1 cellular context compared by ENCODE assay signal in the genomic region with DNA sequence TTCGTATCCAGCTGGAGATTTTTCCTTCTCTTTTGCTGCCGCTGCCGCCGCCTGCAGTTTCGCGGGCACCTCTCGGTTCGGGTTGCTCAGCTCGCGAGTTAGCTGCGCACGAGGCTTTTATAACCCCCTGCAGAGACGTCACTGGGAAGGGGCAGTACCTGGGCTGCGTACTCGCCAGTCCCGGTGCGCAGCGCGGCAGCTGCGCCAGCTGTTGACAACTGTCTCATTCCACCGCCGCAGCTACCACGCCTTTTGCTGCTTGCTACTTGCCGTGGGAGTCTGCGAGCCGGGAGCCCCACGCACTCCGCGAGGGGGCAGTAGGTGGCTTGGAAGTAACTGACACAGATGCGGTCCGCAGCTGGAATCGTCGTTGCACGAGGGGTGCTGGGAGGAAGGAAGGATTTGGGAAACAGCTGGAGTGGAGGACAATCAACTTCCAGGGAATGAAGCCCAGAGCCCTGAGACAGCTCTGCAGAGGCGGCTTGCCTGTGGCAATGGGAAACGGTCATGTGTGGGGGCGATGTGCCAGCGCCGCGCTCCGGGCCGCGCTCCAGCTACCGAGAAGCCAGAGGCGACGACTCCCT.
TF ChIP-seq lines count a peak whose summit lies in the region.

A gene with protein sequence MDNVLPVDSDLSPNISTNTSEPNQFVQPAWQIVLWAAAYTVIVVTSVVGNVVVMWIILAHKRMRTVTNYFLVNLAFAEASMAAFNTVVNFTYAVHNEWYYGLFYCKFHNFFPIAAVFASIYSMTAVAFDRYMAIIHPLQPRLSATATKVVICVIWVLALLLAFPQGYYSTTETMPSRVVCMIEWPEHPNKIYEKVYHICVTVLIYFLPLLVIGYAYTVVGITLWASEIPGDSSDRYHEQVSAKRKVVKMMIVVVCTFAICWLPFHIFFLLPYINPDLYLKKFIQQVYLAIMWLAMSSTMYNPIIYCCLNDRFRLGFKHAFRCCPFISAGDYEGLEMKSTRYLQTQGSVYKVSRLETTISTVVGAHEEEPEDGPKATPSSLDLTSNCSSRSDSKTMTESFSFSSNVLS (minus strand): TSS at position 93 of the 584 bp plus-strand sequence. CDS start 586 bp downstream, outside the sequence.

TF ChIP-seq in GM12878, 131 proteins besides CTCF, POLR2A, EP300 and RAD21 (continues in another document):
- TF ChIP-seq, protein P1, sequence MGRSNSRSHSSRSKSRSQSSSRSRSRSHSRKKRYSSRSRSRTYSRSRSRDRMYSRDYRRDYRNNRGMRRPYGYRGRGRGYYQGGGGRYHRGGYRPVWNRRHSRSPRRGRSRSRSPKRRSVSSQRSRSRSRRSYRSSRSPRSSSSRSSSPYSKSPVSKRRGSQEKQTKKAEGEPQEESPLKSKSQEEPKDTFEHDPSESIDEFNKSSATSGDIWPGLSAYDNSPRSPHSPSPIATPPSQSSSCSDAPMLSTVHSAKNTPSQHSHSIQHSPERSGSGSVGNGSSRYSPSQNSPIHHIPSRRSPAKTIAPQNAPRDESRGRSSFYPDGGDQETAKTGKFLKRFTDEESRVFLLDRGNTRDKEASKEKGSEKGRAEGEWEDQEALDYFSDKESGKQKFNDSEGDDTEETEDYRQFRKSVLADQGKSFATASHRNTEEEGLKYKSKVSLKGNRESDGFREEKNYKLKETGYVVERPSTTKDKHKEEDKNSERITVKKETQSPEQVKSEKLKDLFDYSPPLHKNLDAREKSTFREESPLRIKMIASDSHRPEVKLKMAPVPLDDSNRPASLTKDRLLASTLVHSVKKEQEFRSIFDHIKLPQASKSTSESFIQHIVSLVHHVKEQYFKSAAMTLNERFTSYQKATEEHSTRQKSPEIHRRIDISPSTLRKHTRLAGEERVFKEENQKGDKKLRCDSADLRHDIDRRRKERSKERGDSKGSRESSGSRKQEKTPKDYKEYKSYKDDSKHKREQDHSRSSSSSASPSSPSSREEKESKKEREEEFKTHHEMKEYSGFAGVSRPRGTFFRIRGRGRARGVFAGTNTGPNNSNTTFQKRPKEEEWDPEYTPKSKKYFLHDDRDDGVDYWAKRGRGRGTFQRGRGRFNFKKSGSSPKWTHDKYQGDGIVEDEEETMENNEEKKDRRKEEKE (IDR thresholded peaks at IDR 0.05): no peak
- TF ChIP-seq, protein P2, sequence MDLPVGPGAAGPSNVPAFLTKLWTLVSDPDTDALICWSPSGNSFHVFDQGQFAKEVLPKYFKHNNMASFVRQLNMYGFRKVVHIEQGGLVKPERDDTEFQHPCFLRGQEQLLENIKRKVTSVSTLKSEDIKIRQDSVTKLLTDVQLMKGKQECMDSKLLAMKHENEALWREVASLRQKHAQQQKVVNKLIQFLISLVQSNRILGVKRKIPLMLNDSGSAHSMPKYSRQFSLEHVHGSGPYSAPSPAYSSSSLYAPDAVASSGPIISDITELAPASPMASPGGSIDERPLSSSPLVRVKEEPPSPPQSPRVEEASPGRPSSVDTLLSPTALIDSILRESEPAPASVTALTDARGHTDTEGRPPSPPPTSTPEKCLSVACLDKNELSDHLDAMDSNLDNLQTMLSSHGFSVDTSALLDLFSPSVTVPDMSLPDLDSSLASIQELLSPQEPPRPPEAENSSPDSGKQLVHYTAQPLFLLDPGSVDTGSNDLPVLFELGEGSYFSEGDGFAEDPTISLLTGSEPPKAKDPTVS (IDR thresholded peaks at IDR 0.05; ENCODE audit: low read depth, low read length): no peak
- TF ChIP-seq ZNF384 (IDR thresholded peaks at IDR 0.05; ENCODE audit: borderline replicate concordance, low read depth, low read length) (no peak), ETV6 (conservative IDR thresholded peaks at IDR 0.05 in 1 of 2, IDR thresholded peaks at IDR 0.05 in 1 of 2; ENCODE audit: borderline replicate concordance in 1 of 2, low read depth in 1 of 2) (no peak), FOXM1 (IDR thresholded peaks at IDR 0.05; ENCODE audit: low read depth, low read length) (no peak), BRCA1 (IDR thresholded peaks at IDR 0.05; ENCODE audit: low read depth, low read length) (no peak), BCL11A (IDR thresholded peaks at IDR 0.05; ENCODE audit: low read depth, low read length) (no peak)
- TF ChIP-seq, protein P3, sequence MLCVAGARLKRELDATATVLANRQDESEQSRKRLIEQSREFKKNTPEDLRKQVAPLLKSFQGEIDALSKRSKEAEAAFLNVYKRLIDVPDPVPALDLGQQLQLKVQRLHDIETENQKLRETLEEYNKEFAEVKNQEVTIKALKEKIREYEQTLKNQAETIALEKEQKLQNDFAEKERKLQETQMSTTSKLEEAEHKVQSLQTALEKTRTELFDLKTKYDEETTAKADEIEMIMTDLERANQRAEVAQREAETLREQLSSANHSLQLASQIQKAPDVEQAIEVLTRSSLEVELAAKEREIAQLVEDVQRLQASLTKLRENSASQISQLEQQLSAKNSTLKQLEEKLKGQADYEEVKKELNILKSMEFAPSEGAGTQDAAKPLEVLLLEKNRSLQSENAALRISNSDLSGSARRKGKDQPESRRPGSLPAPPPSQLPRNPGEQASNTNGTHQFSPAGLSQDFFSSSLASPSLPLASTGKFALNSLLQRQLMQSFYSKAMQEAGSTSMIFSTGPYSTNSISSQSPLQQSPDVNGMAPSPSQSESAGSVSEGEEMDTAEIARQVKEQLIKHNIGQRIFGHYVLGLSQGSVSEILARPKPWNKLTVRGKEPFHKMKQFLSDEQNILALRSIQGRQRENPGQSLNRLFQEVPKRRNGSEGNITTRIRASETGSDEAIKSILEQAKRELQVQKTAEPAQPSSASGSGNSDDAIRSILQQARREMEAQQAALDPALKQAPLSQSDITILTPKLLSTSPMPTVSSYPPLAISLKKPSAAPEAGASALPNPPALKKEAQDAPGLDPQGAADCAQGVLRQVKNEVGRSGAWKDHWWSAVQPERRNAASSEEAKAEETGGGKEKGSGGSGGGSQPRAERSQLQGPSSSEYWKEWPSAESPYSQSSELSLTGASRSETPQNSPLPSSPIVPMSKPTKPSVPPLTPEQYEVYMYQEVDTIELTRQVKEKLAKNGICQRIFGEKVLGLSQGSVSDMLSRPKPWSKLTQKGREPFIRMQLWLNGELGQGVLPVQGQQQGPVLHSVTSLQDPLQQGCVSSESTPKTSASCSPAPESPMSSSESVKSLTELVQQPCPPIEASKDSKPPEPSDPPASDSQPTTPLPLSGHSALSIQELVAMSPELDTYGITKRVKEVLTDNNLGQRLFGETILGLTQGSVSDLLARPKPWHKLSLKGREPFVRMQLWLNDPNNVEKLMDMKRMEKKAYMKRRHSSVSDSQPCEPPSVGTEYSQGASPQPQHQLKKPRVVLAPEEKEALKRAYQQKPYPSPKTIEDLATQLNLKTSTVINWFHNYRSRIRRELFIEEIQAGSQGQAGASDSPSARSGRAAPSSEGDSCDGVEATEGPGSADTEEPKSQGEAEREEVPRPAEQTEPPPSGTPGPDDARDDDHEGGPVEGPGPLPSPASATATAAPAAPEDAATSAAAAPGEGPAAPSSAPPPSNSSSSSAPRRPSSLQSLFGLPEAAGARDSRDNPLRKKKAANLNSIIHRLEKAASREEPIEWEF (IDR thresholded peaks at IDR 0.05; ENCODE audit: insufficient replicate concordance, low read depth, low read length): no peak
- TF ChIP-seq, protein P4, sequence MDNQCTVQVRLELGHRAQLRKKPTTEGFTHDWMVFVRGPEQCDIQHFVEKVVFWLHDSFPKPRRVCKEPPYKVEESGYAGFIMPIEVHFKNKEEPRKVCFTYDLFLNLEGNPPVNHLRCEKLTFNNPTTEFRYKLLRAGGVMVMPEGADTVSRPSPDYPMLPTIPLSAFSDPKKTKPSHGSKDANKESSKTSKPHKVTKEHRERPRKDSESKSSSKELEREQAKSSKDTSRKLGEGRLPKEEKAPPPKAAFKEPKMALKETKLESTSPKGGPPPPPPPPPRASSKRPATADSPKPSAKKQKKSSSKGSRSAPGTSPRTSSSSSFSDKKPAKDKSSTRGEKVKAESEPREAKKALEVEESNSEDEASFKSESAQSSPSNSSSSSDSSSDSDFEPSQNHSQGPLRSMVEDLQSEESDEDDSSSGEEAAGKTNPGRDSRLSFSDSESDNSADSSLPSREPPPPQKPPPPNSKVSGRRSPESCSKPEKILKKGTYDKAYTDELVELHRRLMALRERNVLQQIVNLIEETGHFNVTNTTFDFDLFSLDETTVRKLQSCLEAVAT (IDR thresholded peaks at IDR 0.05): no peak
- TF ChIP-seq, protein P5, sequence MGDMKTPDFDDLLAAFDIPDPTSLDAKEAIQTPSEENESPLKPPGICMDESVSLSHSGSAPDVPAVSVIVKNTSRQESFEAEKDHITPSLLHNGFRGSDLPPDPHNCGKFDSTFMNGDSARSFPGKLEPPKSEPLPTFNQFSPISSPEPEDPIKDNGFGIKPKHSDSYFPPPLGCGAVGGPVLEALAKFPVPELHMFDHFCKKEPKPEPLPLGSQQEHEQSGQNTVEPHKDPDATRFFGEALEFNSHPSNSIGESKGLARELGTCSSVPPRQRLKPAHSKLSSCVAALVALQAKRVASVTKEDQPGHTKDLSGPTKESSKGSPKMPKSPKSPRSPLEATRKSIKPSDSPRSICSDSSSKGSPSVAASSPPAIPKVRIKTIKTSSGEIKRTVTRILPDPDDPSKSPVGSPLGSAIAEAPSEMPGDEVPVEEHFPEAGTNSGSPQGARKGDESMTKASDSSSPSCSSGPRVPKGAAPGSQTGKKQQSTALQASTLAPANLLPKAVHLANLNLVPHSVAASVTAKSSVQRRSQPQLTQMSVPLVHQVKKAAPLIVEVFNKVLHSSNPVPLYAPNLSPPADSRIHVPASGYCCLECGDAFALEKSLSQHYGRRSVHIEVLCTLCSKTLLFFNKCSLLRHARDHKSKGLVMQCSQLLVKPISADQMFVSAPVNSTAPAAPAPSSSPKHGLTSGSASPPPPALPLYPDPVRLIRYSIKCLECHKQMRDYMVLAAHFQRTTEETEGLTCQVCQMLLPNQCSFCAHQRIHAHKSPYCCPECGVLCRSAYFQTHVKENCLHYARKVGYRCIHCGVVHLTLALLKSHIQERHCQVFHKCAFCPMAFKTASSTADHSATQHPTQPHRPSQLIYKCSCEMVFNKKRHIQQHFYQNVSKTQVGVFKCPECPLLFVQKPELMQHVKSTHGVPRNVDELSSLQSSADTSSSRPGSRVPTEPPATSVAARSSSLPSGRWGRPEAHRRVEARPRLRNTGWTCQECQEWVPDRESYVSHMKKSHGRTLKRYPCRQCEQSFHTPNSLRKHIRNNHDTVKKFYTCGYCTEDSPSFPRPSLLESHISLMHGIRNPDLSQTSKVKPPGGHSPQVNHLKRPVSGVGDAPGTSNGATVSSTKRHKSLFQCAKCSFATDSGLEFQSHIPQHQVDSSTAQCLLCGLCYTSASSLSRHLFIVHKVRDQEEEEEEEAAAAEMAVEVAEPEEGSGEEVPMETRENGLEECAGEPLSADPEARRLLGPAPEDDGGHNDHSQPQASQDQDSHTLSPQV (IDR thresholded peaks at IDR 0.05): no peak
- TF ChIP-seq, protein P6, sequence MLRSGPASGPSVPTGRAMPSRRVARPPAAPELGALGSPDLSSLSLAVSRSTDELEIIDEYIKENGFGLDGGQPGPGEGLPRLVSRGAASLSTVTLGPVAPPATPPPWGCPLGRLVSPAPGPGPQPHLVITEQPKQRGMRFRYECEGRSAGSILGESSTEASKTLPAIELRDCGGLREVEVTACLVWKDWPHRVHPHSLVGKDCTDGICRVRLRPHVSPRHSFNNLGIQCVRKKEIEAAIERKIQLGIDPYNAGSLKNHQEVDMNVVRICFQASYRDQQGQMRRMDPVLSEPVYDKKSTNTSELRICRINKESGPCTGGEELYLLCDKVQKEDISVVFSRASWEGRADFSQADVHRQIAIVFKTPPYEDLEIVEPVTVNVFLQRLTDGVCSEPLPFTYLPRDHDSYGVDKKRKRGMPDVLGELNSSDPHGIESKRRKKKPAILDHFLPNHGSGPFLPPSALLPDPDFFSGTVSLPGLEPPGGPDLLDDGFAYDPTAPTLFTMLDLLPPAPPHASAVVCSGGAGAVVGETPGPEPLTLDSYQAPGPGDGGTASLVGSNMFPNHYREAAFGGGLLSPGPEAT (IDR thresholded peaks at IDR 0.05; ENCODE audit: low read depth): 0 out of 2 replicates have a peak, but pooled peaks have one; percentile 12
- TF ChIP-seq, protein P7, sequence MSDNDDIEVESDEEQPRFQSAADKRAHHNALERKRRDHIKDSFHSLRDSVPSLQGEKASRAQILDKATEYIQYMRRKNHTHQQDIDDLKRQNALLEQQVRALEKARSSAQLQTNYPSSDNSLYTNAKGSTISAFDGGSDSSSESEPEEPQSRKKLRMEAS (IDR thresholded peaks at IDR 0.05; ENCODE audit: low read depth, low read length): peak; percentile 16; the same call in 1 of the 2 replicates
- TF ChIP-seq, protein P8, sequence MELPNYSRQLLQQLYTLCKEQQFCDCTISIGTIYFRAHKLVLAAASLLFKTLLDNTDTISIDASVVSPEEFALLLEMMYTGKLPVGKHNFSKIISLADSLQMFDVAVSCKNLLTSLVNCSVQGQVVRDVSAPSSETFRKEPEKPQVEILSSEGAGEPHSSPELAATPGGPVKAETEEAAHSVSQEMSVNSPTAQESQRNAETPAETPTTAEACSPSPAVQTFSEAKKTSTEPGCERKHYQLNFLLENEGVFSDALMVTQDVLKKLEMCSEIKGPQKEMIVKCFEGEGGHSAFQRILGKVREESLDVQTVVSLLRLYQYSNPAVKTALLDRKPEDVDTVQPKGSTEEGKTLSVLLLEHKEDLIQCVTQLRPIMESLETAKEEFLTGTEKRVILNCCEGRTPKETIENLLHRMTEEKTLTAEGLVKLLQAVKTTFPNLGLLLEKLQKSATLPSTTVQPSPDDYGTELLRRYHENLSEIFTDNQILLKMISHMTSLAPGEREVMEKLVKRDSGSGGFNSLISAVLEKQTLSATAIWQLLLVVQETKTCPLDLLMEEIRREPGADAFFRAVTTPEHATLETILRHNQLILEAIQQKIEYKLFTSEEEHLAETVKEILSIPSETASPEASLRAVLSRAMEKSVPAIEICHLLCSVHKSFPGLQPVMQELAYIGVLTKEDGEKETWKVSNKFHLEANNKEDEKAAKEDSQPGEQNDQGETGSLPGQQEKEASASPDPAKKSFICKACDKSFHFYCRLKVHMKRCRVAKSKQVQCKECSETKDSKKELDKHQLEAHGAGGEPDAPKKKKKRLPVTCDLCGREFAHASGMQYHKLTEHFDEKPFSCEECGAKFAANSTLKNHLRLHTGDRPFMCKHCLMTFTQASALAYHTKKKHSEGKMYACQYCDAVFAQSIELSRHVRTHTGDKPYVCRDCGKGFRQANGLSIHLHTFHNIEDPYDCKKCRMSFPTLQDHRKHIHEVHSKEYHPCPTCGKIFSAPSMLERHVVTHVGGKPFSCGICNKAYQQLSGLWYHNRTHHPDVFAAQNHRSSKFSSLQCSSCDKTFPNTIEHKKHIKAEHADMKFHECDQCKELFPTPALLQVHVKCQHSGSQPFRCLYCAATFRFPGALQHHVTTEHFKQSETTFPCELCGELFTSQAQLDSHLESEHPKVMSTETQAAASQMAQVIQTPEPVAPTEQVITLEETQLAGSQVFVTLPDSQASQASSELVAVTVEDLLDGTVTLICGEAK (IDR thresholded peaks at IDR 0.05; ENCODE audit: borderline replicate concordance): no peak
- TF ChIP-seq, protein P9, sequence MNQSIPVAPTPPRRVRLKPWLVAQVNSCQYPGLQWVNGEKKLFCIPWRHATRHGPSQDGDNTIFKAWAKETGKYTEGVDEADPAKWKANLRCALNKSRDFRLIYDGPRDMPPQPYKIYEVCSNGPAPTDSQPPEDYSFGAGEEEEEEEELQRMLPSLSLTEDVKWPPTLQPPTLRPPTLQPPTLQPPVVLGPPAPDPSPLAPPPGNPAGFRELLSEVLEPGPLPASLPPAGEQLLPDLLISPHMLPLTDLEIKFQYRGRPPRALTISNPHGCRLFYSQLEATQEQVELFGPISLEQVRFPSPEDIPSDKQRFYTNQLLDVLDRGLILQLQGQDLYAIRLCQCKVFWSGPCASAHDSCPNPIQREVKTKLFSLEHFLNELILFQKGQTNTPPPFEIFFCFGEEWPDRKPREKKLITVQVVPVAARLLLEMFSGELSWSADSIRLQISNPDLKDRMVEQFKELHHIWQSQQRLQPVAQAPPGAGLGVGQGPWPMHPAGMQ (IDR thresholded peaks at IDR 0.05; ENCODE audit: borderline replicate concordance): no peak
- TF ChIP-seq, protein P10, sequence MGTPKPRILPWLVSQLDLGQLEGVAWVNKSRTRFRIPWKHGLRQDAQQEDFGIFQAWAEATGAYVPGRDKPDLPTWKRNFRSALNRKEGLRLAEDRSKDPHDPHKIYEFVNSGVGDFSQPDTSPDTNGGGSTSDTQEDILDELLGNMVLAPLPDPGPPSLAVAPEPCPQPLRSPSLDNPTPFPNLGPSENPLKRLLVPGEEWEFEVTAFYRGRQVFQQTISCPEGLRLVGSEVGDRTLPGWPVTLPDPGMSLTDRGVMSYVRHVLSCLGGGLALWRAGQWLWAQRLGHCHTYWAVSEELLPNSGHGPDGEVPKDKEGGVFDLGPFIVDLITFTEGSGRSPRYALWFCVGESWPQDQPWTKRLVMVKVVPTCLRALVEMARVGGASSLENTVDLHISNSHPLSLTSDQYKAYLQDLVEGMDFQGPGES (IDR thresholded peaks at IDR 0.05): no peak
